In the genomic region with DNA sequence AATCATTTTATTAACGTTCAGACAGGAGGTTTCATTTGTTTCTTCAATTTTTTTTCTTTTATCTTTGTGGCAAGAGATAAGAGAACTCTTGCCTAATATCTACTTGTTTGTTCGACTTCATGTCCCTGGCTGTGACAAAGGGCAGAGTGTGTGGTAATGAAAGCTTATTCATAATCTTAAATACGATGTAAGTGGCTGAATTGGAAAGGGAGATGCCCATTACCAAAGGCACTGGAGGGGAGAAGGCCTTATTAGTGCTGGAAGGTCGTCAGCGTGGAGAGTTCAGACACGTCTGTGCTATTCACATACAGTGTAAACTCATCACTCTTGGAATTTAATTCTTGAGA, we compare ENCODE assay signal across 1 cellular context.
TF ChIP-seq lines count a peak whose summit lies in the region.

No MANE protein-coding gene starts in this region.

TF ChIP-seq in HepG2, 621 proteins besides CTCF, POLR2A, EP300 and RAD21 (continued from another document and continues in another):
- TF ChIP-seq, protein P1, sequence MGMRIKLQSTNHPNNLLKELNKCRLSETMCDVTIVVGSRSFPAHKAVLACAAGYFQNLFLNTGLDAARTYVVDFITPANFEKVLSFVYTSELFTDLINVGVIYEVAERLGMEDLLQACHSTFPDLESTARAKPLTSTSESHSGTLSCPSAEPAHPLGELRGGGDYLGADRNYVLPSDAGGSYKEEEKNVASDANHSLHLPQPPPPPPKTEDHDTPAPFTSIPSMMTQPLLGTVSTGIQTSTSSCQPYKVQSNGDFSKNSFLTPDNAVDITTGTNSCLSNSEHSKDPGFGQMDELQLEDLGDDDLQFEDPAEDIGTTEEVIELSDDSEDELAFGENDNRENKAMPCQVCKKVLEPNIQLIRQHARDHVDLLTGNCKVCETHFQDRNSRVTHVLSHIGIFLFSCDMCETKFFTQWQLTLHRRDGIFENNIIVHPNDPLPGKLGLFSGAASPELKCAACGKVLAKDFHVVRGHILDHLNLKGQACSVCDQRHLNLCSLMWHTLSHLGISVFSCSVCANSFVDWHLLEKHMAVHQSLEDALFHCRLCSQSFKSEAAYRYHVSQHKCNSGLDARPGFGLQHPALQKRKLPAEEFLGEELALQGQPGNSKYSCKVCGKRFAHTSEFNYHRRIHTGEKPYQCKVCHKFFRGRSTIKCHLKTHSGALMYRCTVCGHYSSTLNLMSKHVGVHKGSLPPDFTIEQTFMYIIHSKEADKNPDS (CRISPR knock-in tag; IDR thresholded peaks at IDR 0.05), result no peak
- TF ChIP-seq ZNF614 (CRISPR knock-in tag; IDR thresholded peaks at IDR 0.05; ENCODE audit: borderline replicate concordance), result 0 out of 2 replicates have a peak, but pooled peaks have one; percentile 54
- no peak for TF ChIP-seq E2F5 (CRISPR knock-in tag; conservative IDR thresholded peaks at IDR 0.05)
- TF ChIP-seq, protein P2, sequence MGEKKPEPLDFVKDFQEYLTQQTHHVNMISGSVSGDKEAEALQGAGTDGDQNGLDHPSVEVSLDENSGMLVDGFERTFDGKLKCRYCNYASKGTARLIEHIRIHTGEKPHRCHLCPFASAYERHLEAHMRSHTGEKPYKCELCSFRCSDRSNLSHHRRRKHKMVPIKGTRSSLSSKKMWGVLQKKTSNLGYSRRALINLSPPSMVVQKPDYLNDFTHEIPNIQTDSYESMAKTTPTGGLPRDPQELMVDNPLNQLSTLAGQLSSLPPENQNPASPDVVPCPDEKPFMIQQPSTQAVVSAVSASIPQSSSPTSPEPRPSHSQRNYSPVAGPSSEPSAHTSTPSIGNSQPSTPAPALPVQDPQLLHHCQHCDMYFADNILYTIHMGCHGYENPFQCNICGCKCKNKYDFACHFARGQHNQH (CRISPR knock-in tag; IDR thresholded peaks at IDR 0.05), result no peak
- TF ChIP-seq PAXIP1 (CRISPR knock-in tag; conservative IDR thresholded peaks at IDR 0.05), result peak; percentile 86
- TF ChIP-seq CEBPB (IDR thresholded peaks at IDR 0.05; ENCODE audit: borderline replicate concordance, low read depth, low read length), result peak; percentile 91
- peak; percentile 87 for TF ChIP-seq ISL2 (CRISPR knock-in tag; IDR thresholded peaks at IDR 0.05)
- no peak for TF ChIP-seq ZBED4 (CRISPR knock-in tag; IDR thresholded peaks at IDR 0.05; ENCODE audit: borderline replicate concordance)
- TF ChIP-seq AKNA (CRISPR knock-in tag; IDR thresholded peaks at IDR 0.05; ENCODE audit: borderline replicate concordance), result no peak
- TF ChIP-seq MEIS1 (CRISPR knock-in tag; IDR thresholded peaks at IDR 0.05; ENCODE audit: borderline replicate concordance), result no peak
- TF ChIP-seq, protein P3, sequence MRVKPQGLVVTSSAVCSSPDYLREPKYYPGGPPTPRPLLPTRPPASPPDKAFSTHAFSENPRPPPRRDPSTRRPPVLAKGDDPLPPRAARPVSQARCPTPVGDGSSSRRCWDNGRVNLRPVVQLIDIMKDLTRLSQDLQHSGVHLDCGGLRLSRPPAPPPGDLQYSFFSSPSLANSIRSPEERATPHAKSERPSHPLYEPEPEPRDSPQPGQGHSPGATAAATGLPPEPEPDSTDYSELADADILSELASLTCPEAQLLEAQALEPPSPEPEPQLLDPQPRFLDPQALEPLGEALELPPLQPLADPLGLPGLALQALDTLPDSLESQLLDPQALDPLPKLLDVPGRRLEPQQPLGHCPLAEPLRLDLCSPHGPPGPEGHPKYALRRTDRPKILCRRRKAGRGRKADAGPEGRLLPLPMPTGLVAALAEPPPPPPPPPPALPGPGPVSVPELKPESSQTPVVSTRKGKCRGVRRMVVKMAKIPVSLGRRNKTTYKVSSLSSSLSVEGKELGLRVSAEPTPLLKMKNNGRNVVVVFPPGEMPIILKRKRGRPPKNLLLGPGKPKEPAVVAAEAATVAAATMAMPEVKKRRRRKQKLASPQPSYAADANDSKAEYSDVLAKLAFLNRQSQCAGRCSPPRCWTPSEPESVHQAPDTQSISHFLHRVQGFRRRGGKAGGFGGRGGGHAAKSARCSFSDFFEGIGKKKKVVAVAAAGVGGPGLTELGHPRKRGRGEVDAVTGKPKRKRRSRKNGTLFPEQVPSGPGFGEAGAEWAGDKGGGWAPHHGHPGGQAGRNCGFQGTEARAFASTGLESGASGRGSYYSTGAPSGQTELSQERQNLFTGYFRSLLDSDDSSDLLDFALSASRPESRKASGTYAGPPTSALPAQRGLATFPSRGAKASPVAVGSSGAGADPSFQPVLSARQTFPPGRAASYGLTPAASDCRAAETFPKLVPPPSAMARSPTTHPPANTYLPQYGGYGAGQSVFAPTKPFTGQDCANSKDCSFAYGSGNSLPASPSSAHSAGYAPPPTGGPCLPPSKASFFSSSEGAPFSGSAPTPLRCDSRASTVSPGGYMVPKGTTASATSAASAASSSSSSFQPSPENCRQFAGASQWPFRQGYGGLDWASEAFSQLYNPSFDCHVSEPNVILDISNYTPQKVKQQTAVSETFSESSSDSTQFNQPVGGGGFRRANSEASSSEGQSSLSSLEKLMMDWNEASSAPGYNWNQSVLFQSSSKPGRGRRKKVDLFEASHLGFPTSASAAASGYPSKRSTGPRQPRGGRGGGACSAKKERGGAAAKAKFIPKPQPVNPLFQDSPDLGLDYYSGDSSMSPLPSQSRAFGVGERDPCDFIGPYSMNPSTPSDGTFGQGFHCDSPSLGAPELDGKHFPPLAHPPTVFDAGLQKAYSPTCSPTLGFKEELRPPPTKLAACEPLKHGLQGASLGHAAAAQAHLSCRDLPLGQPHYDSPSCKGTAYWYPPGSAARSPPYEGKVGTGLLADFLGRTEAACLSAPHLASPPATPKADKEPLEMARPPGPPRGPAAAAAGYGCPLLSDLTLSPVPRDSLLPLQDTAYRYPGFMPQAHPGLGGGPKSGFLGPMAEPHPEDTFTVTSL (CRISPR knock-in tag; IDR thresholded peaks at IDR 0.05; ENCODE audit: borderline replicate concordance), result peak; percentile 75; the same call in 1 of the 2 replicates
- TF ChIP-seq DPF2 (CRISPR knock-in tag; IDR thresholded peaks at IDR 0.05; ENCODE audit: borderline replicate concordance, low read depth), result peak; percentile 76; the same call in 1 of the 2 replicates
- TF ChIP-seq, protein P4, sequence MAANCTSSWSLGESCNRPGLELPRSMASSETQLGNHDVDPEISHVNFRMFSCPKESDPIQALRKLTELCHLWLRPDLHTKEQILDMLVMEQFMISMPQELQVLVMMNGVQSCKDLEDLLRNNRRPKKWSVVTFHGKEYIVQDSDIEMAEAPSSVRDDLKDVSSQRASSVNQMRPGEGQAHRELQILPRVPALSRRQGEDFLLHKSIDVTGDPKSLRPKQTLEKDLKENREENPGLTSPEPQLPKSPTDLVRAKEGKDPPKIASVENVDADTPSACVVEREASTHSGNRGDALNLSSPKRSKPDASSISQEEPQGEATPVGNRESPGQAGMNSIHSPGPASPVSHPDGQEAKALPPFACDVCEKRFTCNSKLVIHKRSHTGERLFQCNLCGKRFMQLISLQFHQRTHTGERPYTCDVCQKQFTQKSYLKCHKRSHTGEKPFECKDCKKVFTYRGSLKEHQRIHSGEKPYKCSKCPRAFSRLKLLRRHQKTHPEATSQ (CRISPR knock-in tag; IDR thresholded peaks at IDR 0.05; ENCODE audit: borderline replicate concordance), result no peak
- no peak for TF ChIP-seq ETV5 (CRISPR knock-in tag; IDR thresholded peaks at IDR 0.05; ENCODE audit: borderline replicate concordance)
- peak; percentile 85 for TF ChIP-seq SOX5 (CRISPR knock-in tag; IDR thresholded peaks at IDR 0.05; ENCODE audit: borderline replicate concordance)
- peak; percentile 74; the same call in 1 of the 2 replicates for TF ChIP-seq RBAK (CRISPR knock-in tag; IDR thresholded peaks at IDR 0.05)
- TF ChIP-seq NFIC (IDR thresholded peaks at IDR 0.05; ENCODE audit: low read length), result peak; percentile 82
- peak; percentile 75 for TF ChIP-seq FOXA3 (CRISPR knock-in tag; IDR thresholded peaks at IDR 0.05)
- peak; percentile 36; the same call in 1 of the 2 replicates for TF ChIP-seq SOX13 (IDR thresholded peaks at IDR 0.05)
- peak in 1 of 2 experiments; percentile 90; a peak in 2 of 4 replicates for TF ChIP-seq SOX13 (CRISPR knock-in tag; conservative IDR thresholded peaks at IDR 0.05 in 1 of 2, IDR thresholded peaks at IDR 0.05 in 1 of 2)
- peak; percentile 80 for TF ChIP-seq CREM (IDR thresholded peaks at IDR 0.05)
- TF ChIP-seq CREM (CRISPR knock-in tag; IDR thresholded peaks at IDR 0.05), result no peak
- peak; percentile 91 for TF ChIP-seq PPARG (CRISPR knock-in tag; conservative IDR thresholded peaks at IDR 0.05)
- no peak for TF ChIP-seq GZF1 (CRISPR knock-in tag; IDR thresholded peaks at IDR 0.05)
- TF ChIP-seq FOXC1 (CRISPR knock-in tag; IDR thresholded peaks at IDR 0.05; ENCODE audit: borderline replicate concordance), result no peak
- no peak for TF ChIP-seq ZNF569 (CRISPR knock-in tag; IDR thresholded peaks at IDR 0.05; ENCODE audit: borderline replicate concordance)
- TF ChIP-seq NCOA2 (CRISPR knock-in tag; IDR thresholded peaks at IDR 0.05), result peak; percentile 86
- no peak for TF ChIP-seq SP140L (CRISPR knock-in tag; IDR thresholded peaks at IDR 0.05; ENCODE audit: borderline replicate concordance)
